1 cellular context compared by ENCODE assay signal in genomic region chr6:17043148-17043522, GRCh38.
TF ChIP-seq lines count a peak whose summit lies in the region.

No MANE protein-coding gene starts in this region.

TF ChIP-seq in HCT116, 20 proteins besides CTCF, POLR2A, EP300 and RAD21:
- no peak for TF ChIP-seq ZBTB33 (IDR thresholded peaks at IDR 0.05; ENCODE audit: extremely low read depth, insufficient replicate concordance, low read length)
- no peak for TF ChIP-seq EZH2phosphoT487 (IDR thresholded peaks at IDR 0.05; ENCODE audit: borderline replicate concordance)
- TF ChIP-seq POLR2AphosphoS5 (IDR thresholded peaks at IDR 0.05; ENCODE audit: low read depth, low read length) = no peak
- TF ChIP-seq ELF1 (IDR thresholded peaks at IDR 0.05; ENCODE audit: borderline replicate concordance, low read depth) = no peak
- no peak for TF ChIP-seq CBX3 (IDR thresholded peaks at IDR 0.05; ENCODE audit: low read depth)
- TF ChIP-seq YY1 (IDR thresholded peaks at IDR 0.05; ENCODE audit: extremely low read depth, insufficient replicate concordance, low read depth, low read length) = no peak
- TF ChIP-seq SP1 (IDR thresholded peaks at IDR 0.05; ENCODE audit: low read depth) = 0 out of 2 replicates have a peak, but pooled peaks have one; percentile 3
